ENCODE assay signal across 1 cellular context in genomic region chrX:109475174-109475891, GRCh38.
A peak's percentile ranks its signal among the peaks of the same experiment; 100 is the strongest.
TF ChIP-seq lines count a peak whose summit lies in the region.

No MANE protein-coding gene starts in this region.

TF ChIP-seq in HepG2, 621 proteins besides CTCF, POLR2A, EP300 and RAD21 (continued from another document):
- no peak for TF ChIP-seq PLSCR1 (CRISPR knock-in tag; IDR thresholded peaks at IDR 0.05; ENCODE audit: borderline replicate concordance)
- peak; percentile 18; the same call in 1 of the 2 replicates for TF ChIP-seq STAG1 (CRISPR knock-in tag; IDR thresholded peaks at IDR 0.05)
- TF ChIP-seq ZNF501 (CRISPR knock-in tag; IDR thresholded peaks at IDR 0.05), result peak; percentile 35; the same call in 1 of the 2 replicates
- TF ChIP-seq, protein P1, sequence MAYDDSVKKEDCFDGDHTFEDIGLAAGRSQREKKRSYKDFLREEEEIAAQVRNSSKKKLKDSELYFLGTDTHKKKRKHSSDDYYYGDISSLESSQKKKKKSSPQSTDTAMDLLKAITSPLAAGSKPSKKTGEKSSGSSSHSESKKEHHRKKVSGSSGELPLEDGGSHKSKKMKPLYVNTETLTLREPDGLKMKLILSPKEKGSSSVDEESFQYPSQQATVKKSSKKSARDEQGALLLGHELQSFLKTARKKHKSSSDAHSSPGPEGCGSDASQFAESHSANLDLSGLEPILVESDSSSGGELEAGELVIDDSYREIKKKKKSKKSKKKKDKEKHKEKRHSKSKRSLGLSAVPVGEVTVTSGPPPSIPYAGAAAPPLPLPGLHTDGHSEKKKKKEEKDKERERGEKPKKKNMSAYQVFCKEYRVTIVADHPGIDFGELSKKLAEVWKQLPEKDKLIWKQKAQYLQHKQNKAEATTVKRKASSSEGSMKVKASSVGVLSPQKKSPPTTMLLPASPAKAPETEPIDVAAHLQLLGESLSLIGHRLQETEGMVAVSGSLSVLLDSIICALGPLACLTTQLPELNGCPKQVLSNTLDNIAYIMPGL (CRISPR knock-in tag; IDR thresholded peaks at IDR 0.05; ENCODE audit: borderline replicate concordance in 1 of 2, low read depth in 1 of 2), result peak; percentile 32 to 40; a peak in 1 of 4 replicates
- TF ChIP-seq XRCC5 (optimal IDR thresholded peaks at IDR 0.05; ENCODE audit: low read length), result peak; percentile 19
- TF ChIP-seq, protein P2, sequence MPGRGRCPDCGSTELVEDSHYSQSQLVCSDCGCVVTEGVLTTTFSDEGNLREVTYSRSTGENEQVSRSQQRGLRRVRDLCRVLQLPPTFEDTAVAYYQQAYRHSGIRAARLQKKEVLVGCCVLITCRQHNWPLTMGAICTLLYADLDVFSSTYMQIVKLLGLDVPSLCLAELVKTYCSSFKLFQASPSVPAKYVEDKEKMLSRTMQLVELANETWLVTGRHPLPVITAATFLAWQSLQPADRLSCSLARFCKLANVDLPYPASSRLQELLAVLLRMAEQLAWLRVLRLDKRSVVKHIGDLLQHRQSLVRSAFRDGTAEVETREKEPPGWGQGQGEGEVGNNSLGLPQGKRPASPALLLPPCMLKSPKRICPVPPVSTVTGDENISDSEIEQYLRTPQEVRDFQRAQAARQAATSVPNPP (CRISPR knock-in tag; IDR thresholded peaks at IDR 0.05), result no peak
